27 cellular contexts compared by ENCODE assay signal in the genomic region with DNA sequence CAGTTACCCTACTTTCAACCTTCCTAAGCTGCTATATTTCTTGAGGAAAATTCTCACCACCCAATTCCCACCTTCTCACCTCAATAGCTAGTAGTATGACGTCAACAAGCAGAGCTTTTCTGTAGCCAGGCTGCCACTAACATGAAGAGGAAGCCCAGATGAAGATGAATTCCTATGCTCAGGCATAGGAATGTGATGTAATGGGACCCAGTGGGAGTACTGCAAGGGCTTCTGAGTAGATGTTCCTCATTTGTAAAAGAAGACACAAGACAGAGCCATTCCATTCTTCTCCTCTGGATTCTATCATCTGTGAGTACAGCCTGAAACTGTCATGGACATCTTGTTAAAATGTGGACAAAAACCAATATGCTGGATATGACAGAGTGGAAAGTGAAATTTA.
DNase-seq lines count a peak whose midpoint lies in the region; ATAC-seq, FAIRE-seq and TF ChIP-seq lines count a peak whose summit lies in the region.
"Had no signal": no experiment of that assay in that cellular context is flagged by ENCODE, and none has a peak within 500 bp of the region (broad histone marks: within the 10 kb centered on the region; RNA-seq: fewer than 3 reads in every experiment).

No MANE protein-coding gene starts in this region.

- H3K9me3 Mint-ChIP-seq in astrocyte (ENCODE audit: unreplicated experiment): peaks cover 12% of the 10 kb centered on the region
- no peaks in the 10 kb centered on the region for H3K9me3 Mint-ChIP-seq in activated naive CD8-positive, alpha-beta T cell treated with anti-CD3 and anti-CD28 coated beads for 36 hours
- H3K9me3 Mint-ChIP-seq: activated CD4-positive, alpha-beta memory T cell treated with anti-CD3 and anti-CD28 coated beads for 36 hours had no signal

- peaks cover 8% of the 10 kb centered on the region for H3K27me3 Mint-ChIP-seq in astrocyte (ENCODE audit: low read depth, unreplicated experiment)
- no peaks in the 10 kb centered on the region for H3K27me3 Mint-ChIP-seq in activated naive CD8-positive, alpha-beta T cell treated with anti-CD3 and anti-CD28 coated beads for 36 hours
- H3K27me3 Mint-ChIP-seq: CD4-positive, alpha-beta memory T cell had no signal

- H3K18ac ChIP-seq in neuronal stem cell (ENCODE audit: low read length): no peak overlapping the region

- no peak overlapping the region for H3K14ac ChIP-seq in neuronal stem cell (ENCODE audit: low read length)

- H3K23ac ChIP-seq in neuronal stem cell (ENCODE audit: low read depth, low read length, poor library complexity): no peak overlapping the region

- no peak overlapping the region for H2BK120ac ChIP-seq in neuronal stem cell (ENCODE audit: low read depth, low read length)

- H3K9me3 ChIP-seq in heart right ventricle (peaks cover 0 to 3% (median 0%) of the 10 kb centered on the region in 11 donors), astrocyte (ENCODE audit: insufficient read depth, low read depth, low read length) (no peaks in the 10 kb centered on the region), neuronal stem cell (replicated peaks in 1 of 2; ENCODE audit: control insufficient read depth in 2 of 2, insufficient read depth in 1 of 2, low read depth in 1 of 2, low read length in 2 of 2) (no peaks in the 10 kb centered on the region)
- H3K9me3 ChIP-seq: esophagus squamous epithelium, heart left ventricle, upper lobe of left lung had no signal

- H3K4me3 ChIP-seq in heart right ventricle (no peak overlapping the region), astrocyte (ENCODE audit: insufficient read depth, low read depth, low read length) (no peak overlapping the region), neuronal stem cell (ENCODE audit: low read length in 2 of 2) (no peak overlapping the region)
- H3K4me3 ChIP-seq: esophagus squamous epithelium, GM23338, heart left ventricle, upper lobe of left lung had no signal

- H3K27ac Mint-ChIP-seq in astrocyte (ENCODE audit: unreplicated experiment): peak overlapping the region; percentile 50
- no peak overlapping the region for H3K27ac Mint-ChIP-seq in activated naive CD8-positive, alpha-beta T cell treated with anti-CD3 and anti-CD28 coated beads for 36 hours
- H3K27ac Mint-ChIP-seq: activated CD4-positive, alpha-beta memory T cell treated with anti-CD3 and anti-CD28 coated beads for 36 hours; GM23338; progenitor cell of endocrine pancreas; stimulated activated naive B cell treated with anti-CD40 and anti-IgM and Interleukin-4, amounts not matched to agents 10 μg/mL and 1 μg/mL and 100 μg/mL, for 72 hours had no signal

- H4K8ac ChIP-seq in neuronal stem cell (ENCODE audit: low read depth, low read length): no peak overlapping the region

- no peak overlapping the region for H2BK12ac ChIP-seq in neuronal stem cell (ENCODE audit: low read length)

- ATAC-seq in left cardiac atrium (peak; percentile 23 to 58), heart right ventricle (no peak)
- ATAC-seq: foreskin keratinocyte, GM23338, heart left ventricle had no signal

- WGBS in heart right ventricle, 2 donors: 46 to 68% methylated on average over 1 of the region's 1 CpG
- no CpG with 5 or more reads among the region's 1 CpG for WGBS in neuronal stem cell (ENCODE audit: extremely low coverage in 2 of 2, insufficient read length in 2 of 2, insufficient replicate concordance in 1 of 2), 2 donors

- H2BK15ac ChIP-seq in neuronal stem cell (ENCODE audit: low read length): no peak overlapping the region

- no peak overlapping the region for H3K4me3 Mint-ChIP-seq in astrocyte (ENCODE audit: unreplicated experiment)
- no peak overlapping the region for H3K4me3 Mint-ChIP-seq in activated naive CD8-positive, alpha-beta T cell treated with anti-CD3 and anti-CD28 coated beads for 36 hours
- H3K4me3 Mint-ChIP-seq: activated CD4-positive, alpha-beta memory T cell treated with anti-CD3 and anti-CD28 coated beads for 36 hours; GM23338; neural crest cell; stimulated activated naive B cell treated with anti-CD40 and anti-IgM and Interleukin-4, amounts not matched to agents 10 μg/mL and 1 μg/mL and 100 μg/mL, for 72 hours had no signal

- intact Hi-C loops in left cardiac atrium (cut with DNase I) (loop anchor here in 1 of 2 donors (10.0 kb wide), 1 partner anchor 62 kb away; no protein-coding TSS in a partner anchor), heart right ventricle (cut with DNase I) (no loop called here)

- H2AFZ ChIP-seq in astrocyte (ENCODE audit: low read depth, low read length): no peak overlapping the region
- peak overlapping the region; percentile 23 for H2AFZ ChIP-seq in neuronal stem cell (ENCODE audit: low read length)
- H2AFZ ChIP-seq: GM23338 had no signal

- H3K27me3 ChIP-seq in heart right ventricle: no peaks in the 10 kb centered on the region
- H3K27me3 ChIP-seq in astrocyte (ENCODE audit: insufficient read depth, low read length): peaks cover 2% of the 10 kb centered on the region
- no peaks in the 10 kb centered on the region for H3K27me3 ChIP-seq in neuronal stem cell (ENCODE audit: control insufficient read depth in 3 of 3, insufficient read depth in 3 of 3, low read depth in 1 of 3, low read length in 3 of 3)
- H3K27me3 ChIP-seq: brain microvascular endothelial cell, esophagus squamous epithelium, heart left ventricle, upper lobe of left lung had no signal

- H3K4me2 ChIP-seq in astrocyte (ENCODE audit: low read length) (no peak overlapping the region), neuronal stem cell (ENCODE audit: insufficient read depth, low read length, poor library complexity, severe bottlenecking) (no peak overlapping the region)

- no peaks in the 10 kb centered on the region for H4K20me1 ChIP-seq in astrocyte (ENCODE audit: insufficient read depth, low read length)

- no peak overlapping the region for H3K9ac ChIP-seq in astrocyte (ENCODE audit: low read length)
- no peak overlapping the region for H3K9ac ChIP-seq in neuronal stem cell (ENCODE audit: low read depth, low read length, poor library complexity)

- no peaks in the 10 kb centered on the region for H3K36me3 ChIP-seq in heart right ventricle
- no peaks in the 10 kb centered on the region for H3K36me3 ChIP-seq in astrocyte (ENCODE audit: insufficient read depth, low read length)
- no peaks in the 10 kb centered on the region for H3K36me3 ChIP-seq in neuronal stem cell (replicated peaks in 1 of 2; ENCODE audit: control insufficient read depth in 2 of 2, insufficient read depth in 2 of 2, low read length in 2 of 2)
- H3K36me3 ChIP-seq: brain microvascular endothelial cell, esophagus squamous epithelium, heart left ventricle, upper lobe of left lung had no signal

- no peaks in the 10 kb centered on the region for H3K79me1 ChIP-seq in neuronal stem cell (ENCODE audit: low read depth, low read length)

- H3K79me2 ChIP-seq in astrocyte (ENCODE audit: insufficient read depth, low read length): no peaks in the 10 kb centered on the region

- H3K4ac ChIP-seq in neuronal stem cell (ENCODE audit: low read length): no peak overlapping the region

- H3K36me3 Mint-ChIP-seq in astrocyte (ENCODE audit: low read depth, unreplicated experiment): no peaks in the 10 kb centered on the region
- H3K36me3 Mint-ChIP-seq in activated naive CD8-positive, alpha-beta T cell treated with anti-CD3 and anti-CD28 coated beads for 36 hours: no peaks in the 10 kb centered on the region
- H3K36me3 Mint-ChIP-seq: activated CD4-positive, alpha-beta memory T cell treated with anti-CD3 and anti-CD28 coated beads for 36 hours; CD4-positive, alpha-beta memory T cell; stimulated activated naive B cell treated with anti-CD40 and anti-IgM and Interleukin-4, amounts not matched to agents 10 μg/mL and 1 μg/mL and 100 μg/mL, for 72 hours had no signal

- FAIRE-seq in astrocyte (lab: Jason Lieb, UNC): no peak
- FAIRE-seq: A204.1, TTC549 had no signal

- no peak overlapping the region for H4K91ac ChIP-seq in neuronal stem cell (ENCODE audit: low read depth, low read length, poor library complexity)

- H3K4me1 ChIP-seq in heart right ventricle (peaks cover 0 to 34% (median 0%) of the 10 kb centered on the region in 9 donors), astrocyte (ENCODE audit: insufficient read depth, low read length) (no peaks in the 10 kb centered on the region), neuronal stem cell (ENCODE audit: control insufficient read depth in 2 of 2, insufficient read depth in 1 of 2, low read depth in 1 of 2, low read length in 2 of 2) (peaks cover 0 to 9% of the 10 kb centered on the region in 2 donors)
- H3K4me1 ChIP-seq: foreskin keratinocyte, upper lobe of left lung had no signal

- no peak for DNase-seq in left cardiac atrium
- DNase-seq in heart right ventricle: no peak
- DNase-seq in astrocyte (ENCODE audit: low read depth): no peak
- no peak for DNase-seq in neuronal stem cell (ENCODE audit: low spot score)
- no peak for DNase-seq in SIG-M5 treated with dmso at 0.1 percent for 504 hours (lab: John Stamatoyannopoulos, UW; ENCODE audit: unreplicated experiment)
- no peak for DNase-seq in Ammon's horn (ENCODE audit: low spot score)
- no peak for DNase-seq in NOMO-1 treated with DMSO at 0.1 percent for 48 hours (lab: John Stamatoyannopoulos, UW; ENCODE audit: unreplicated experiment)
- DNase-seq in activated naive CD8-positive, alpha-beta T cell treated with anti-CD3 and anti-CD28 coated beads for 36 hours: no peak
- DNase-seq: brain microvascular endothelial cell; esophagus squamous epithelium; foreskin keratinocyte; heart left ventricle; IMR-90; kidney glomerular epithelial cell; NCI-H1436 treated with DMSO at 0.1 percent for 48 hours; NCI-H345; NCI-H748 treated with DMSO at 0.1 percent for 48 hours; stimulated activated naive B cell treated with anti-CD40 and anti-IgM and Interleukin-4, amounts not matched to agents 10 μg/mL and 1 μg/mL and 100 μg/mL, for 72 hours; substantia nigra; upper lobe of left lung had no signal

- peak overlapping the region in 1 of 10 donors; percentile 12 for H3K27ac ChIP-seq in heart right ventricle
- H3K27ac ChIP-seq in astrocyte (ENCODE audit: low read depth, low read length): no peak overlapping the region
- H3K27ac ChIP-seq in neuronal stem cell (replicated peaks; ENCODE audit: low read length): no peak overlapping the region
- H3K27ac ChIP-seq: brain microvascular endothelial cell, esophagus squamous epithelium, foreskin keratinocyte, upper lobe of left lung had no signal

- no peak overlapping the region for H2AK5ac ChIP-seq in neuronal stem cell (ENCODE audit: low read depth, low read length)

- TF ChIP-seq CTCF in heart right ventricle (IDR thresholded peaks at IDR 0.05): no peak
- no peak for TF ChIP-seq CTCF in astrocyte (IDR thresholded peaks at IDR 0.05; ENCODE audit: insufficient read depth, low read depth, low read length)

- H3K4me1 Mint-ChIP-seq in astrocyte (ENCODE audit: low read depth, unreplicated experiment): peaks cover 12% of the 10 kb centered on the region
- H3K4me1 Mint-ChIP-seq in activated naive CD8-positive, alpha-beta T cell treated with anti-CD3 and anti-CD28 coated beads for 36 hours: peaks cover 11% of the 10 kb centered on the region

- H2BK5ac ChIP-seq in neuronal stem cell (ENCODE audit: low read length): no peak overlapping the region

Comparison
In these comparisons a context has a peak if more than half of its experiments do, and no peak if none do; other contexts are left out.
1. ATAC-seq: peak in left cardiac atrium (2 of 2); none in heart right ventricle (0 of 8).